8 cellular contexts compared by ENCODE assay signal in genomic region chrX:49910344-49910743, GRCh38. TPM values are rescaled to one million over a fixed set of nuclear protein-coding genes. Genes with fewer than 3 reads are reported as not detected.
A peak's percentile ranks its signal among the peaks of the same experiment; 100 is the strongest.
DNase-seq lines count a peak whose midpoint lies in the region; ATAC-seq and TF ChIP-seq lines count a peak whose summit lies in the region.

No MANE protein-coding gene starts in this region.

- H3K4me1 Mint-ChIP-seq in CD4-positive, alpha-beta T cell (ENCODE audit: low read depth) = peaks cover 22% of the 10 kb centered on the region
- H3K4me1 Mint-ChIP-seq in T-helper 17 cell = peaks cover 12% of the 10 kb centered on the region

- no peaks in the 10 kb centered on the region for H3K36me3 ChIP-seq in thyroid gland

- no peaks in the 10 kb centered on the region for H3K27me3 ChIP-seq in CD4-positive, alpha-beta T cell (ENCODE audit: control insufficient read depth, insufficient read depth, low read length)
- no peaks in the 10 kb centered on the region for H3K27me3 ChIP-seq in thyroid gland

- POLR2A ChIA-PET in CD4-positive, alpha-beta T cell (lab: Charles Lee) = no interaction called here

- CTCF ChIA-PET in CD4-positive, alpha-beta T cell (lab: Charles Lee) = no interaction called here

- no peak overlapping the region for H3K27ac ChIP-seq in CD4-positive, alpha-beta T cell (ENCODE audit: low read depth, low read length)
- H3K27ac ChIP-seq in thyroid gland = no peak overlapping the region

- peak; percentile 44 for ATAC-seq in CD4-positive, alpha-beta T cell (ENCODE audit: poor library complexity)
- peak; percentile 68 for ATAC-seq in GM18909 (IDR thresholded peaks at IDR 0.05; ENCODE audit: poor library complexity, unreplicated experiment)
- ATAC-seq in T-helper 17 cell = peak; percentile 33

- H3K9me3 Mint-ChIP-seq in CD4-positive, alpha-beta T cell = no peaks in the 10 kb centered on the region

- DNase-seq in CD4-positive, alpha-beta T cell = no peak
- DNase-seq in NCI-H1092 (lab: John Stamatoyannopoulos, UW) (peak; percentile 87), T-helper 17 cell (no peak), NCI-H526 (lab: John Stamatoyannopoulos, UW) (no peak), thyroid gland (no peak), OCI-M1 (lab: John Stamatoyannopoulos, UW) (no peak), GM19238 (ENCODE audit: insufficient read length, low spot score) (no peak)

- intact Hi-C loops in CD4-positive, alpha-beta T cell (cut with DNase I, micrococcal nuclease) = loop anchor here in 1 of 2 experiments (10.0 kb wide), 1 partner anchor 174 kb away; no protein-coding TSS in a partner anchor
- intact Hi-C loops in thyroid gland (cut with DNase I) = no loop called here

- no peak overlapping the region for H3K4me3 Mint-ChIP-seq in CD4-positive, alpha-beta T cell
- H3K4me3 Mint-ChIP-seq in T-helper 17 cell = no peak overlapping the region

- no peaks in the 10 kb centered on the region for H3K9me3 ChIP-seq in CD4-positive, alpha-beta T cell (ENCODE audit: control insufficient read depth, low read length)
- no peaks in the 10 kb centered on the region for H3K9me3 ChIP-seq in T-helper 17 cell (ENCODE audit: control insufficient read depth, low read length, poor library complexity, severe bottlenecking)
- H3K9me3 ChIP-seq in thyroid gland = no peaks in the 10 kb centered on the region

- no peaks in the 10 kb centered on the region for H3K36me3 Mint-ChIP-seq in CD4-positive, alpha-beta T cell (ENCODE audit: low read depth)
- no peaks in the 10 kb centered on the region for H3K36me3 Mint-ChIP-seq in T-helper 17 cell (ENCODE audit: low read depth)

- H3K27me3 Mint-ChIP-seq in CD4-positive, alpha-beta T cell = no peaks in the 10 kb centered on the region
- peaks cover 5% of the 10 kb centered on the region for H3K27me3 Mint-ChIP-seq in T-helper 17 cell

- H3K27ac Mint-ChIP-seq in CD4-positive, alpha-beta T cell = no peak overlapping the region
- peak overlapping the region; percentile 29 for H3K27ac Mint-ChIP-seq in T-helper 17 cell

- TF ChIP-seq CTCF in CD4-positive, alpha-beta T cell (IDR thresholded peaks at IDR 0.05) = no peak
- no peak for TF ChIP-seq CTCF in thyroid gland (IDR thresholded peaks at IDR 0.05)

- H3K4me1 ChIP-seq in thyroid gland = no peaks in the 10 kb centered on the region

- no peak overlapping the region for H3K4me3 ChIP-seq in thyroid gland (replicated peaks in 1 of 3)

- TF ChIP-seq POLR2A in thyroid gland (IDR thresholded peaks at IDR 0.05) = no peak

- 13 to 16% methylated on average over 3 of the region's 3 CpGs for WGBS in thyroid gland, 2 donors

RNA-seq across cellular contexts. Expression of gene CLCN5, which starts 12.1 kb away (rescaled TPM):
- total RNA-seq in CD4-positive, alpha-beta T cell = 1 to 10 TPM in 1 of 2 experiments, under 1 TPM in 1; 0.61 to 1.6 TPM
- 1 to 10 TPM; 2.2 to 2.8 TPM for total RNA-seq in T-helper 17 cell
- total RNA-seq in thyroid gland = 10 to 100 TPM in 2 of 4 donors, 1 to 10 TPM in 2; 7.3 to 12.6 (median 10.1) TPM

RNA-seq across cellular contexts. Expression of gene USP27X, which starts 31.1 kb away (rescaled TPM):
- total RNA-seq in CD4-positive, alpha-beta T cell = 1 to 10 TPM; 2.7 to 3.2 TPM
- total RNA-seq in T-helper 17 cell (1 to 10 TPM; 2.5 to 3.5 TPM), thyroid gland (1 to 10 TPM; 2.3 to 4.6 (median 2.8) TPM)
